In genomic region chr19:5973867-5974635, GRCh38 we compare ENCODE assay signal across 14 cellular contexts. TPM values are rescaled to one million over a fixed set of nuclear protein-coding genes. Genes with fewer than 3 reads are reported as not detected.
DNase-seq lines count a peak whose midpoint lies in the region; ATAC-seq and TF ChIP-seq lines count a peak whose summit lies in the region.
"Had no signal": no experiment of that assay in that cellular context is flagged by ENCODE, and none has a peak within 500 bp of the region (broad histone marks: within the 10 kb centered on the region; RNA-seq: fewer than 3 reads in every experiment).

No MANE protein-coding gene starts in this region.

- no peak overlapping the region for H3K27ac ChIP-seq in CD4-positive, alpha-beta T cell (ENCODE audit: low read depth, low read length)
- no peak overlapping the region for H3K27ac ChIP-seq in HEK293 (ENCODE audit: extremely low read depth, low read depth, low read length)
- H3K27ac ChIP-seq: C4-2B had no signal

- H3K4me3 Mint-ChIP-seq in CD4-positive, alpha-beta T cell, result peak overlapping the region; percentile 100
- no peak overlapping the region for H3K4me3 Mint-ChIP-seq in activated naive CD8-positive, alpha-beta T cell treated with anti-CD3 and anti-CD28 coated beads, Interleukin-2, amount 10 ng/mL, durations not matched to agents 7 days and 5 days
- peak overlapping the region; percentile 31 for H3K4me3 Mint-ChIP-seq in natural killer cell
- peak overlapping the region in 1 of 5 donors; percentile 2 for H3K4me3 Mint-ChIP-seq in immature natural killer cell

- H3K4me3 ChIP-seq in HEK293 (ENCODE audit: low read depth, low read length), result no peak overlapping the region
- H3K4me3 ChIP-seq: HAP-1 had no signal

- POLR2A ChIA-PET in CD4-positive, alpha-beta T cell (lab: Charles Lee), result interaction anchor here (1.0 to 1.5 kb wide), 3 partner anchors 8 to 23 kb away, joined by 3 to 9 read pairs (median 6); no protein-coding TSS in a partner anchor
- POLR2A ChIA-PET in HEK293 (lab: Yijun Ruan, JAX), result no interaction called here
- POLR2A ChIA-PET in activated naive CD8-positive, alpha-beta T cell treated with anti-CD3 and anti-CD28 coated beads, Interleukin-2, amount 10 ng/mL, durations not matched to agents 7 days and 5 days (lab: Charles Lee), result interaction anchor here (1.4 kb wide), 1 partner anchor 12 kb away, joined by 10 read pairs; no protein-coding TSS in a partner anchor

- H3K9me3 ChIP-seq in CD4-positive, alpha-beta T cell (ENCODE audit: control insufficient read depth, low read length), result no peaks in the 10 kb centered on the region
- H3K9me3 ChIP-seq in HEK293 (ENCODE audit: control insufficient read depth, insufficient read depth, low read depth, low read length), result no peaks in the 10 kb centered on the region
- H3K9me3 ChIP-seq: HAP-1 had no signal

- no peak for ATAC-seq in CD4-positive, alpha-beta T cell (ENCODE audit: poor library complexity)
- no peak for ATAC-seq in activated naive CD8-positive, alpha-beta T cell treated with anti-CD3 and anti-CD28 coated beads, Interleukin-2, amount 10 ng/mL, durations not matched to agents 7 days and 5 days (ENCODE audit: low read depth)
- ATAC-seq in natural killer cell (no peak), HG02938 (IDR thresholded peaks at IDR 0.05; ENCODE audit: unreplicated experiment) (no peak)
- ATAC-seq: sciatic nerve had no signal

- CTCF ChIA-PET in CD4-positive, alpha-beta T cell (lab: Charles Lee), result interaction anchor here (2.2 kb wide), 1 partner anchor 170 kb away, joined by 6 read pairs; no protein-coding TSS in a partner anchor
- CTCF ChIA-PET in HEK293 (lab: Yijun Ruan, JAX), result interaction anchor here (0.6 kb wide), 1 partner anchor 439 kb away, joined by 4 read pairs; no protein-coding TSS in a partner anchor

- peak overlapping the region; percentile 61 for H3K27ac Mint-ChIP-seq in CD4-positive, alpha-beta T cell
- H3K27ac Mint-ChIP-seq in activated naive CD8-positive, alpha-beta T cell treated with anti-CD3 and anti-CD28 coated beads, Interleukin-2, amount 10 ng/mL, durations not matched to agents 7 days and 5 days, result peak overlapping the region; percentile 74
- peak overlapping the region in 1 of 2 donors; percentile 64 for H3K27ac Mint-ChIP-seq in natural killer cell
- peak overlapping the region in 2 of 6 donors; percentile 7 to 34 for H3K27ac Mint-ChIP-seq in immature natural killer cell

- intact Hi-C loops in CD4-positive, alpha-beta T cell (cut with DNase I, micrococcal nuclease), result loop anchor here in 1 of 2 experiments (5.0 to 10.0 kb wide), 3 partner anchors 147 to 401 kb away; partner anchors contain the start of genes ALKBH7, HSD11B1L, MICOS13 and PSPN
- intact Hi-C loops in natural killer cell (cut with micrococcal nuclease), result no loop called here

- peaks cover 78% of the 10 kb centered on the region for H3K4me1 Mint-ChIP-seq in CD4-positive, alpha-beta T cell (ENCODE audit: low read depth)
- H3K4me1 Mint-ChIP-seq in activated naive CD8-positive, alpha-beta T cell treated with anti-CD3 and anti-CD28 coated beads, Interleukin-2, amount 10 ng/mL, durations not matched to agents 7 days and 5 days, result peaks cover 47% of the 10 kb centered on the region
- peaks cover 54 to 75% of the 10 kb centered on the region in 2 donors for H3K4me1 Mint-ChIP-seq in natural killer cell
- peaks cover 69 to 90% of the 10 kb centered on the region in 2 donors for H3K4me1 Mint-ChIP-seq in immature natural killer cell

- no peaks in the 10 kb centered on the region for H3K9me3 Mint-ChIP-seq in CD4-positive, alpha-beta T cell
- H3K9me3 Mint-ChIP-seq in activated naive CD8-positive, alpha-beta T cell treated with anti-CD3 and anti-CD28 coated beads, Interleukin-2, amount 10 ng/mL, durations not matched to agents 7 days and 5 days, result no peaks in the 10 kb centered on the region
- no peaks in the 10 kb centered on the region for H3K9me3 Mint-ChIP-seq in natural killer cell
- no peaks in the 10 kb centered on the region for H3K9me3 Mint-ChIP-seq in immature natural killer cell

- in situ Hi-C loops in GM13977 (cut with MboI; ENCODE audit: low pct_unique_long_range_greater_than_20kb, low sequenced_read_pairs, unreplicated experiment), result no loop called here

- H3K27me3 Mint-ChIP-seq in CD4-positive, alpha-beta T cell, result no peaks in the 10 kb centered on the region
- no peaks in the 10 kb centered on the region for H3K27me3 Mint-ChIP-seq in activated naive CD8-positive, alpha-beta T cell treated with anti-CD3 and anti-CD28 coated beads, Interleukin-2, amount 10 ng/mL, durations not matched to agents 7 days and 5 days
- H3K27me3 Mint-ChIP-seq in natural killer cell (ENCODE audit: low read depth in 2 of 2), result no peaks in the 10 kb centered on the region
- peaks cover 5 to 6% (median 5%) of the 10 kb centered on the region in 3 donors for H3K27me3 Mint-ChIP-seq in immature natural killer cell (ENCODE audit: low read depth in 3 of 3)

- no peak for DNase-seq in CD4-positive, alpha-beta T cell
- DNase-seq in activated naive CD8-positive, alpha-beta T cell treated with anti-CD3 and anti-CD28 coated beads, Interleukin-2, amount 10 ng/mL, durations not matched to agents 7 days and 5 days, result no peak
- no peak for DNase-seq in natural killer cell
- DNase-seq in immature natural killer cell, result no peak
- DNase-seq in GM13977 (ENCODE audit: low spot score), result no peak
- DNase-seq in NCI-H187 (lab: John Stamatoyannopoulos, UW), result no peak
- DNase-seq: activated effector memory CD4-positive, alpha-beta T cell treated with Interleukin-2 at 50 U/mL for 16 hours; kidney glomerular epithelial cell; NCI-H2081 treated with DMSO at 0.1 percent for 48 hours had no signal

- H3K27me3 ChIP-seq in CD4-positive, alpha-beta T cell (ENCODE audit: control insufficient read depth, insufficient read depth, low read length), result no peaks in the 10 kb centered on the region

- H3K36me3 ChIP-seq in HEK293 (ENCODE audit: control insufficient read depth in 2 of 2, insufficient read depth in 1 of 2, low read length in 2 of 2), result peaks cover 5 to 52% of the 10 kb centered on the region in 2 experiments; a peak in 2 of 3 replicates

- peaks cover 11% of the 10 kb centered on the region for H3K4me1 ChIP-seq in HEK293 (ENCODE audit: control insufficient read depth, insufficient read depth, low read length)

- peaks cover 52% of the 10 kb centered on the region for H3K36me3 Mint-ChIP-seq in CD4-positive, alpha-beta T cell (ENCODE audit: low read depth)
- peaks cover 23% of the 10 kb centered on the region for H3K36me3 Mint-ChIP-seq in activated naive CD8-positive, alpha-beta T cell treated with anti-CD3 and anti-CD28 coated beads, Interleukin-2, amount 10 ng/mL, durations not matched to agents 7 days and 5 days
- H3K36me3 Mint-ChIP-seq in natural killer cell, result no peaks in the 10 kb centered on the region
- no peaks in the 10 kb centered on the region for H3K36me3 Mint-ChIP-seq in immature natural killer cell

- no peak for TF ChIP-seq CTCF in CD4-positive, alpha-beta T cell (IDR thresholded peaks at IDR 0.05)
- TF ChIP-seq CTCF in HEK293 (tag by site-specific recombination; IDR thresholded peaks at IDR 0.05) (no peak), natural killer cell (IDR thresholded peaks at IDR 0.05) (no peak), GM13977 (IDR thresholded peaks at IDR 0.05; ENCODE audit: extremely low read depth, insufficient read depth, missing control alignments) (no peak)

TF ChIP-seq in HEK293, 187 proteins besides CTCF, POLR2A, EP300 and RAD21 (continues in another document):
- TF ChIP-seq ZNF114 (tag by site-specific recombination; IDR thresholded peaks at IDR 0.05) (no peak), ZFP3 (tag by site-specific recombination; IDR thresholded peaks at IDR 0.05; ENCODE audit: low read depth) (no peak), ZNF214 (tag by site-specific recombination; IDR thresholded peaks at IDR 0.05; ENCODE audit: borderline replicate concordance) (no peak), ZNF423 (tag by site-specific recombination; IDR thresholded peaks at IDR 0.05) (no peak), ZNF292 (tag by site-specific recombination; IDR thresholded peaks at IDR 0.05; ENCODE audit: borderline replicate concordance, low read depth) (no peak), HIC1 (tag by site-specific recombination; IDR thresholded peaks at IDR 0.05) (no peak), ZNF548 (tag by site-specific recombination; IDR thresholded peaks at IDR 0.05) (no peak), KLF1 (tag by site-specific recombination; IDR thresholded peaks at IDR 0.05) (peak; percentile 27; the same call in 1 of the 2 replicates), HOXD13 (CRISPR knock-in tag; IDR thresholded peaks at IDR 0.05; ENCODE audit: borderline replicate concordance) (no peak), ZFHX2 (tag by site-specific recombination; conservative IDR thresholded peaks at IDR 0.05) (no peak)

RNA-seq across cellular contexts. Expression of gene RANBP3, which starts 3.9 kb away (rescaled TPM):
- 10 to 100 TPM; 82.7 to 88.7 TPM for total RNA-seq in CD4-positive, alpha-beta T cell
- 100 to 1,000 TPM; 104 to 108 TPM for total RNA-seq in activated naive CD8-positive, alpha-beta T cell treated with anti-CD3 and anti-CD28 coated beads, Interleukin-2, amount 10 ng/mL, durations not matched to agents 7 days and 5 days
- 10 to 100 TPM; 73.9 to 95.2 (median 89.7) TPM for total RNA-seq in natural killer cell
- polyA plus RNA-seq in immature natural killer cell, result 10 to 100 TPM in 1 of 3 donors, 1 to 10 TPM in 2; 3.2 to 14.5 (median 4.4) TPM

RNA-seq across cellular contexts. Expression of gene CAPS, which starts 60.0 kb away (rescaled TPM):
- 10 to 100 TPM; 43.2 to 44.2 TPM for total RNA-seq in CD4-positive, alpha-beta T cell
- 10 to 100 TPM; 25.0 to 28.8 TPM for total RNA-seq in activated naive CD8-positive, alpha-beta T cell treated with anti-CD3 and anti-CD28 coated beads, Interleukin-2, amount 10 ng/mL, durations not matched to agents 7 days and 5 days
- total RNA-seq in natural killer cell, result 10 to 100 TPM; 34.0 to 41.6 (median 38.3) TPM
- polyA plus RNA-seq in immature natural killer cell, result 1 to 10 TPM in 2 of 3 donors, under 1 TPM in 1; 0.32 to 4.1 (median 2.2) TPM
